In genomic region chr15:72847806-72848205, GRCh38 we compare ENCODE assay signal across 20 cellular contexts.
"Had no signal": no experiment of that assay in that cellular context is flagged by ENCODE, and none has a peak within 500 bp of the region (broad histone marks: within the 10 kb centered on the region; RNA-seq: fewer than 3 reads in every experiment).

No MANE protein-coding gene starts in this region.

- H3K27me3 ChIP-seq: gastroesophageal sphincter, right lobe of liver, thyroid gland had no signal

- H3K27ac ChIP-seq: esophagus squamous epithelium, gastroesophageal sphincter, left ventricle myocardium inferior, lower lobe of right lung, psoas muscle, right lobe of liver, suprapubic skin, thyroid gland had no signal

- H3K36me3 ChIP-seq: esophagus squamous epithelium, gastroesophageal sphincter, left ventricle myocardium inferior, lower lobe of right lung, right lobe of liver, suprapubic skin, thyroid gland had no signal

- H3K4me3 ChIP-seq: esophagus squamous epithelium, gastroesophageal sphincter, left ventricle myocardium inferior, lower lobe of right lung, psoas muscle, right lobe of liver, suprapubic skin, thyroid gland had no signal

- DNase-seq: effector memory CD8-positive, alpha-beta T cell; esophagus squamous epithelium; foreskin fibroblast; glutamatergic neuron; kidney; left cardiac atrium; left ventricle myocardium inferior; lower lobe of right lung; natural killer cell; psoas muscle; retina; right lobe of liver; stimulated activated CD4-positive, alpha-beta T cell treated with anti-CD3 and anti-CD28 coated beads, Interleukin-4, amount 100 ng/mL, for 1 hour; stimulated activated CD8-positive, alpha-beta memory T cell treated with anti-CD3 and anti-CD28 coated beads, Interleukin-4, amount 100 ng/mL, for 48 hours; stimulated activated naive CD8-positive, alpha-beta T cell treated with anti-CD3 and anti-CD28 coated beads, Interleukin-15, Interleukin-2, amounts not matched to agents 100 U/mL and 50 U/mL, for 24 hours; thyroid gland had no signal

- H3K4me1 ChIP-seq: esophagus squamous epithelium, left ventricle myocardium inferior, lower lobe of right lung, right lobe of liver, suprapubic skin, thyroid gland had no signal

- ATAC-seq: effector memory CD8-positive, alpha-beta T cell; gastroesophageal sphincter; left cardiac atrium; lower lobe of right lung; natural killer cell; psoas muscle; right lobe of liver; stimulated activated effector memory CD8-positive, alpha-beta T cell treated with anti-CD3 and anti-CD28 coated beads, Interleukin-12 subunit alpha, Interleukin-12 subunit beta, amount 100 ng/mL, for 72 hours; stimulated activated naive CD8-positive, alpha-beta T cell treated with anti-CD3 and anti-CD28 coated beads, Interleukin-15, Interleukin-2, amounts not matched to agents 100 U/mL and 50 U/mL, for 24 hours had no signal

- H3K9me3 ChIP-seq: esophagus squamous epithelium, gastroesophageal sphincter, left ventricle myocardium inferior, lower lobe of right lung, psoas muscle, right lobe of liver, suprapubic skin, thyroid gland had no signal

- FAIRE-seq: kidney, urothelium cell line had no signal
